7 cellular contexts compared by ENCODE assay signal in genomic region chr5:151223447-151224264, GRCh38. TPM values are rescaled to one million over a fixed set of nuclear protein-coding genes. Genes with fewer than 3 reads are reported as not detected.
DNase-seq lines count a peak whose midpoint lies in the region; ATAC-seq and TF ChIP-seq lines count a peak whose summit lies in the region.

Gene CCDC69 (minus strand): TSS chr5:151224092. CDS start chr5:151223970, 122 bp downstream.

- CTCF ChIA-PET in T-cell (lab: Charles Lee) = interaction anchor here (0.6 to 4.7 kb wide), 11 partner anchors 10 to 98 kb away, joined by 3 to 28 read pairs (median 7); partner anchors contain the start of gene GM2A (in 2 of the 2)

- H3K9me3 Mint-ChIP-seq in GM23338 (no peaks in the 10 kb centered on the region), T-cell (no peaks in the 10 kb centered on the region)

- H3K4me3 Mint-ChIP-seq in GM23338 (peak within 1 kb of the TSS; percentile 79), T-cell (peak within 1 kb of the TSS; percentile 87 to 94 (median 88))

- H3K27me3 Mint-ChIP-seq in GM23338 (ENCODE audit: insufficient read depth, low read depth, poor library complexity) = peaks cover 10% of the 10 kb centered on the region
- H3K27me3 Mint-ChIP-seq in T-cell = no peaks in the 10 kb centered on the region

- H3K4me1 ChIP-seq in GM23338 (ENCODE audit: insufficient read depth) = peaks cover 18% of the 10 kb centered on the region

- H3K4me2 ChIP-seq in GM23338 = peak within 1 kb of the TSS; percentile 88

- H3K27me3 ChIP-seq in GM23338 (ENCODE audit: insufficient read depth) = peaks cover 5% of the 10 kb centered on the region; the same call in 1 of the 2 replicates

- no peaks in the 10 kb centered on the region for H3K9me2 ChIP-seq in GM23338 (ENCODE audit: insufficient read depth)

- H4K20me1 ChIP-seq in GM23338 (replicated peaks; ENCODE audit: insufficient read depth) = no peaks in the 10 kb centered on the region

- ATAC-seq in GM23338 (peak; percentile 94), T-cell (replicated peaks in 1 of 4) (peak; percentile 56 to 65 (median 62))

- H3K4me1 Mint-ChIP-seq in GM23338 (peaks cover 14% of the 10 kb centered on the region), T-cell (peaks cover 58 to 66% (median 59%) of the 10 kb centered on the region in 3 donors)

- DNase-seq in GM12865 (ENCODE audit: low read depth) = peak; percentile 84
- DNase-seq in GM23338 (ENCODE audit: low spot score) = peak; percentile 88
- peak; percentile 75 to 77 for DNase-seq in Kasumi-1 (lab: John Stamatoyannopoulos, UW)
- peak in 27 of 34 experiments; percentile 19 to 60 (median 37) for DNase-seq in T-cell
- peak; percentile 89 for DNase-seq in astrocyte of the hippocampus (ENCODE audit: low read depth, low spot score)
- peak in 44 of 51 donors; percentile 3 to 74 (median 46) for DNase-seq in hypothalamus (lab: John Stamatoyannopoulos, UW)
- peak; percentile 25 for DNase-seq in renal cortical epithelial cell (ENCODE audit: low read depth)

- H3K36me3 ChIP-seq in GM23338 (ENCODE audit: insufficient read depth) = no peaks in the 10 kb centered on the region

- no peaks in the 10 kb centered on the region; the same call in 2 of the 3 replicates for H3K36me3 Mint-ChIP-seq in GM23338 (ENCODE audit: low read depth)
- peaks cover 23% of the 10 kb centered on the region for H3K36me3 Mint-ChIP-seq in T-cell

- no peaks in the 10 kb centered on the region for H3F3A ChIP-seq in GM23338 (replicated peaks; ENCODE audit: low read depth)

- H3K4me3 ChIP-seq in GM12865 (ENCODE audit: low read depth, low read length) (peak within 1 kb of the TSS; percentile 76), GM23338 (peak within 1 kb of the TSS; percentile 86)

- peak within 1 kb of the TSS; percentile 95 for H2AFZ ChIP-seq in GM23338

- H3K27ac ChIP-seq in GM23338 (ENCODE audit: low read depth) = no peak within 1 kb of the TSS

- H3K27ac Mint-ChIP-seq in GM23338 = no peak within 1 kb of the TSS
- H3K27ac Mint-ChIP-seq in T-cell = peak within 1 kb of the TSS; percentile 97 to 99

- H3K79me2 ChIP-seq in GM23338 (replicated peaks; ENCODE audit: insufficient read depth) = no peaks in the 10 kb centered on the region

- no peak for TF ChIP-seq CTCF in GM12865 (IDR thresholded peaks at IDR 0.05; ENCODE audit: insufficient read depth, low read depth, low read length, missing control alignments)
- TF ChIP-seq CTCF in GM23338 (conservative IDR thresholded peaks at IDR 0.05; ENCODE audit: low read depth in 2 of 2) = no peak

- POLR2A ChIA-PET in T-cell (lab: Charles Lee) = interaction anchor here (0.6 to 2.4 kb wide), 8 partner anchors 9 to 53 kb away, joined by 3 to 19 read pairs (median 5); partner anchors contain the start of gene GM2A (in 1 of the 2)

TF ChIP-seq in GM23338, 12 proteins besides CTCF, POLR2A, EP300 and RAD21:
- TF ChIP-seq POLR2AphosphoS5 (IDR thresholded peaks at IDR 0.05; ENCODE audit: low read depth) (peak; percentile 74), ETS1 (IDR thresholded peaks at IDR 0.05) (0 out of 2 replicates have a peak, but pooled peaks have one; percentile 18), CREB1 (CRISPR knock-in tag; IDR thresholded peaks at IDR 0.05; ENCODE audit: low read depth) (no peak), JUNB (IDR thresholded peaks at IDR 0.05; ENCODE audit: unreplicated experiment) (no peak)

RNA-seq across cellular contexts. Expression of gene CCDC69, which starts in this region (rescaled TPM):
- total RNA-seq in GM23338 (2014; rRNA removed; shearing (Covaris generic)) = 5.3 and 6.6 TPM in 2 replicates
- polyA plus RNA-seq in GM23338 (2016; fragmentation: Nextera tagmentation; extraction: Ambion mirVana) = 2.7 and 3.0 TPM in 2 replicates
- total RNA-seq in T-cell (100 to 1,000 TPM in 1 of 5 donors, 10 to 100 TPM in 4; 86.3 to 112 (median 93.5) TPM), renal cortical epithelial cell (1.1 and 1.6 TPM in 2 replicates)

Comparison
In these comparisons a context has a peak if more than half of its experiments do, and no peak if none do; other contexts are left out.
1. RNA of gene CCDC69 (total RNA-seq): 86.3 to 112 TPM in T-cell; 5.3 to 6.6 TPM in GM23338 and 1.1 to 1.6 TPM in renal cortical epithelial cell; every median in the first group is over 10 times any median in the second.
2. DNase-seq: peak in every context shown above with its lines; median percentile 89 in astrocyte of the hippocampus; 88 in GM23338; 84 in GM12865; 76 in Kasumi-1; 46 in hypothalamus; 37 in T-cell; 25 in renal cortical epithelial cell.